Comparison of ENCODE assay signal across 8 cellular contexts in the genomic region with DNA sequence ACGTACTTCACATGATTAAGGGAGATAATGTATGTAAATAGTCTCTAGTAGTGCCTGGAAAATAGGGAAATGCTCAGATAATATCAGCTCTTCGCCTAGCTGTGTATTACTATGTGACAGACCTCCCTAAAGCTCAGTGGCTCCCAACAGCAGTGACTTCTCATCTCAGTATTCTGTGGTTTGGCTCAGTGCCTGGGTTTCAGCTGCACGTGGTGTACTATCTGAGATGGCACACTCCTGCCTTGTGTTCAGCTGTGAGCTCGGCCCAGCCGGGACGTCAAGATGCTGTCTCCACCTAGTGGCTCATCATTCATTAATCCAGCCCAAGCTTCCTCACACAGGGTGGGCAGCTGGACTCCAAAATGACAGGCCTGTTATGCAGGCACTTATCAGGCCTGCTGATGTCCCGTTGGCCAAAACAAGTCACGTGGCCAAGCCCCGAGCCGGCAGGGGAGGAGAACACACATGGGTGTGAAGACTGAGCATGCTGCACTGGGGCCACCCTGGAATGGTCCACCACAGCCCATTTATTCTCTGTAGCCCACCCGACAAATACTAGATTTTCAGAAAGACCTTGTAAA. TPM values are rescaled to one million over a fixed set of nuclear protein-coding genes. Genes with fewer than 3 reads are reported as not detected.
DNase-seq lines count a peak whose midpoint lies in the region; ATAC-seq and TF ChIP-seq lines count a peak whose summit lies in the region.

No MANE protein-coding gene starts in this region.

- H3K9me3 Mint-ChIP-seq in memory B cell: no peaks in the 10 kb centered on the region

- H3K4me3 Mint-ChIP-seq in memory B cell: no peak overlapping the region

- H3K4me3 ChIP-seq in AG10803 (ENCODE audit: low read length): no peak overlapping the region

- H3K4me1 Mint-ChIP-seq in memory B cell: peaks cover 11% of the 10 kb centered on the region

- DNase-seq in AG10803 (ENCODE audit: low read depth): peak; percentile 99
- DNase-seq in NCI-H524 treated with DMSO at 0.1 percent for 48 hours (lab: John Stamatoyannopoulos, UW): peak; percentile 72
- peak; percentile 86 to 91 for DNase-seq in activated CD4-positive, alpha-beta T cell treated with anti-CD3 and anti-CD28 coated beads, Interleukin-2, amount 50 U/mL, for 48 hours
- peak; percentile 88 to 96 for DNase-seq in dermis microvascular lymphatic vessel endothelial cell (ENCODE audit: low read depth in 2 of 2)
- peak; percentile 68 to 70 for DNase-seq in memory B cell (ENCODE audit: low spot score in 2 of 2)
- peak; percentile 71 to 77 for DNase-seq in stimulated activated CD8-positive, alpha-beta memory T cell treated with anti-CD3 and anti-CD28 coated beads, Interleukin-4, amount 100 ng/mL, for 1 hour (ENCODE audit: low read depth in 2 of 2, low spot score in 1 of 2)

- TF ChIP-seq CTCF in AG10803 (conservative IDR thresholded peaks at IDR 0.05; ENCODE audit: low read length): peak; percentile 73

- H3K27me3 Mint-ChIP-seq in memory B cell: no peaks in the 10 kb centered on the region

- peak overlapping the region; percentile 29 for H3K27ac Mint-ChIP-seq in memory B cell

- ATAC-seq in GM18907 (IDR thresholded peaks at IDR 0.05; ENCODE audit: unreplicated experiment) (peak; percentile 93), HG03135 (IDR thresholded peaks at IDR 0.05; ENCODE audit: unreplicated experiment) (peak; percentile 98), memory B cell (ENCODE audit: low read depth) (peak; percentile 99)

- H3K36me3 Mint-ChIP-seq in memory B cell: peaks cover 30% of the 10 kb centered on the region

RNA-seq across cellular contexts. Expression of a gene that starts 17.8 kb away (rescaled TPM):
- total RNA-seq in dermis microvascular lymphatic vessel endothelial cell: 0.13 and 0.25 TPM in 2 replicates

RNA-seq across cellular contexts. Expression of a gene that starts 24.2 kb away (rescaled TPM):
- 16.0 and 16.8 TPM in 2 replicates for total RNA-seq in dermis microvascular lymphatic vessel endothelial cell
